ENCODE assay signal across 8 cellular contexts in genomic region chr13:94548382-94549240, GRCh38. TPM values are rescaled to one million over a fixed set of nuclear protein-coding genes. Genes with fewer than 3 reads are reported as not detected.
A peak's percentile ranks its signal among the peaks of the same experiment; 100 is the strongest.
DNase-seq lines count a peak whose midpoint lies in the region; ATAC-seq, FAIRE-seq and TF ChIP-seq lines count a peak whose summit lies in the region.

No MANE protein-coding gene starts in this region.

- H3K9me1 ChIP-seq in keratinocyte (ENCODE audit: control insufficient read depth, extremely low read depth, insufficient read depth, low read length): peaks cover 3% of the 10 kb centered on the region

- dilution Hi-C loops in keratinocyte (cut with MboI; ENCODE audit: extremely low pct_ligation_motif_present, low sequenced_read_pairs): no loop called here

- H3K79me2 ChIP-seq in keratinocyte (ENCODE audit: control insufficient read depth, insufficient read depth, low read length): no peaks in the 10 kb centered on the region

- H3K9ac ChIP-seq in SK-N-MC (ENCODE audit: insufficient read length) (peak overlapping the region; percentile 92), keratinocyte (ENCODE audit: control insufficient read depth, extremely low read depth, insufficient read depth, low read length) (peak overlapping the region; percentile 86)

- peak overlapping the region; percentile 96 for H3K4me2 ChIP-seq in keratinocyte (ENCODE audit: control insufficient read depth, extremely low read depth, insufficient read depth, low read depth, low read length)

- peaks cover 10% of the 10 kb centered on the region for H3K4me1 ChIP-seq in keratinocyte (ENCODE audit: control insufficient read depth, extremely low read depth, insufficient read depth, low read length)

- peak; percentile 50 for DNase-seq in GDM1 (lab: John Stamatoyannopoulos, UW)
- DNase-seq in HS-5 (ENCODE audit: low read depth): peak; percentile 0
- DNase-seq in SK-N-MC (ENCODE audit: low read depth, low spot score): no peak
- DNase-seq in bronchial epithelial cell (ENCODE audit: low read depth): peak; percentile 21
- no peak for DNase-seq in keratinocyte (ENCODE audit: low read depth, low spot score)
- DNase-seq in stimulated activated CD4-positive, alpha-beta T cell treated with anti-CD3 and anti-CD28 coated beads, Interleukin-15, amount 100 ng/mL, for 24 hours: peak; percentile 60
- no peak for DNase-seq in cortex of kidney (lab: John Stamatoyannopoulos, UW)

- H3K27ac ChIP-seq in SK-N-MC (peak overlapping the region; percentile 97), keratinocyte (ENCODE audit: control insufficient read depth, insufficient read depth, low read length) (peak overlapping the region; percentile 81)

- H3K36me3 ChIP-seq in SK-N-MC (ENCODE audit: insufficient read depth, low read length): no peaks in the 10 kb centered on the region
- no peaks in the 10 kb centered on the region for H3K36me3 ChIP-seq in bronchial epithelial cell (ENCODE audit: control insufficient read depth, insufficient read depth, low read length)
- H3K36me3 ChIP-seq in keratinocyte (ENCODE audit: control insufficient read depth in 2 of 2, extremely low read depth in 1 of 2, insufficient read depth in 2 of 2, low read length in 2 of 2): no peaks in the 10 kb centered on the region

- peak; percentile 55 for ATAC-seq in GM21423 (IDR thresholded peaks at IDR 0.05; ENCODE audit: unreplicated experiment)

- no peaks in the 10 kb centered on the region for H4K20me1 ChIP-seq in keratinocyte (ENCODE audit: control insufficient read depth, extremely low read depth, insufficient read depth, low read length)

- H3K27me3 ChIP-seq in bronchial epithelial cell (ENCODE audit: control insufficient read depth, insufficient read depth, low read length) (no peaks in the 10 kb centered on the region), keratinocyte (ENCODE audit: control insufficient read depth, extremely low read depth, insufficient read depth, low read length) (no peaks in the 10 kb centered on the region)

- H3K9me3 ChIP-seq in SK-N-MC (ENCODE audit: low read depth, low read length) (no peaks in the 10 kb centered on the region), keratinocyte (ENCODE audit: control insufficient read depth, low read depth, low read length) (no peaks in the 10 kb centered on the region)

- peak overlapping the region; percentile 97 for H2AFZ ChIP-seq in keratinocyte (ENCODE audit: control insufficient read depth, low read length)

- H3K4me3 ChIP-seq in SK-N-MC (peak overlapping the region; percentile 99), bronchial epithelial cell (ENCODE audit: low read depth, low read length) (peak overlapping the region; percentile 62), keratinocyte (ENCODE audit: control insufficient read depth in 2 of 3, extremely low read depth in 1 of 3, insufficient read depth in 2 of 3, low read depth in 1 of 3, low read length in 3 of 3) (peak overlapping the region; percentile 53 to 81 (median 81))

- TF ChIP-seq CTCF in bronchial epithelial cell (IDR thresholded peaks at IDR 0.05; ENCODE audit: insufficient read depth, low read length, severe bottlenecking): no peak
- peak in 2 of 3 experiments; percentile 12 to 38 for TF ChIP-seq CTCF in keratinocyte (optimal IDR thresholded peaks at IDR 0.05 in 1 of 3, IDR thresholded peaks at IDR 0.05 in 1 of 3, conservative IDR thresholded peaks at IDR 0.05 in 1 of 3; ENCODE audit: extremely low read depth in 1 of 3, insufficient read depth in 2 of 3, low read length in 3 of 3)

- FAIRE-seq in bronchial epithelial cell (lab: Jason Lieb, UNC) (no peak), keratinocyte (lab: Jason Lieb, UNC) (no peak)

RNA-seq across cellular contexts. Expression of gene TGDS, which starts 47.3 kb away (rescaled TPM):
- 9.5 and 15.5 TPM in 2 replicates for total RNA-seq in bronchial epithelial cell
- 9.7 to 19.4 TPM (median 11.1 TPM) in 3 replicates for polyA plus RNA-seq in keratinocyte
- polyA plus RNA-seq in keratinocyte (2011; ENCODE audit: low read depth): 3.5 TPM
- 6.1 and 13.5 TPM in 2 replicates for polyA plus RNA-seq in keratinocyte (2011; cell fraction: cytosol; rRNA removed)
- 16.7 and 20.3 TPM in 2 replicates for polyA plus RNA-seq in keratinocyte (2011; cell fraction: nucleus; rRNA removed)
- polyA plus RNA-seq in keratinocyte (2012; ENCODE audit: low replicate concordance): 6.5 and 7.8 TPM in 2 replicates
- 1.6 to 10.8 TPM (median 7.1 TPM) in 3 replicates for polyA minus RNA-seq in keratinocyte
- polyA minus RNA-seq in keratinocyte (2011; cell fraction: cytosol; rRNA and poly(A)+ RNA removed): 5.9 TPM
- 6.1 and 12.6 TPM in 2 replicates for polyA minus RNA-seq in keratinocyte (2011; cell fraction: nucleus; rRNA and poly(A)+ RNA removed)

RNA-seq across cellular contexts. Expression of gene GPR180, which starts 53.0 kb away (rescaled TPM):
- 8.8 and 12.4 TPM in 2 replicates for total RNA-seq in bronchial epithelial cell
- polyA plus RNA-seq in keratinocyte: 5.7 to 9.9 TPM (median 6.5 TPM) in 3 replicates
- 1.7 TPM for polyA plus RNA-seq in keratinocyte (2011; ENCODE audit: low read depth)
- 3.3 and 7.0 TPM in 2 replicates for polyA plus RNA-seq in keratinocyte (2011; cell fraction: cytosol; rRNA removed)
- 4.5 and 7.2 TPM in 2 replicates for polyA plus RNA-seq in keratinocyte (2011; cell fraction: nucleus; rRNA removed)
- polyA plus RNA-seq in keratinocyte (2012; ENCODE audit: low replicate concordance): 2.3 and 6.3 TPM in 2 replicates
- polyA minus RNA-seq in keratinocyte: 3.2 to 13.3 TPM (median 7.6 TPM) in 3 replicates
- polyA minus RNA-seq in keratinocyte (2011; cell fraction: cytosol; rRNA and poly(A)+ RNA removed): 7.5 TPM
- polyA minus RNA-seq in keratinocyte (2011; cell fraction: nucleus; rRNA and poly(A)+ RNA removed): 7.4 and 14.7 TPM in 2 replicates

Comparison
In these comparisons a context has a peak if more than half of its experiments do, and no peak if none do; other contexts are left out.
1. DNase-seq: peak in GDM1 (single experiment), HS-5 (single experiment), bronchial epithelial cell (single experiment) and stimulated activated CD4-positive, alpha-beta T cell treated with anti-CD3 and anti-CD28 coated beads, Interleukin-15, amount 100 ng/mL, for 24 hours (single experiment); none in SK-N-MC (single experiment), keratinocyte (single experiment) and cortex of kidney (single experiment).
2. Peak in every context shown above with its lines, with median percentiles within 50 percentile points of each other: H3K4me3 ChIP-seq.